ENCODE assay signal across 18 cellular contexts in genomic region chr11:121449626-121450025, GRCh38. TPM values are rescaled to one million over a fixed set of nuclear protein-coding genes. Genes with fewer than 3 reads are reported as not detected.
A peak's percentile ranks its signal among the peaks of the same experiment; 100 is the strongest.
DNase-seq lines count a peak whose midpoint lies in the region; ATAC-seq and TF ChIP-seq lines count a peak whose summit lies in the region.
"Had no signal": no experiment of that assay in that cellular context is flagged by ENCODE, and none has a peak within 500 bp of the region (broad histone marks: within the 10 kb centered on the region; RNA-seq: fewer than 3 reads in every experiment).

No MANE protein-coding gene starts in this region.

- no peak for DNase-seq in activated CD8-positive, alpha-beta memory T cell treated with anti-CD3 and anti-CD28 coated beads, Interleukin-2, amount 10 ng/mL, durations not matched to agents 7 days and 5 days
- no peak for DNase-seq in activated CD8-positive, alpha-beta memory T cell treated with anti-CD3 and anti-CD28 coated beads, Interleukin-2, amount 50 U/mL, for 4 hours
- peak in 1 of 34 experiments; percentile 26 for DNase-seq in T-cell
- no peak for DNase-seq in dorsolateral prefrontal cortex
- DNase-seq in substantia nigra (lab: John Stamatoyannopoulos, UW), result no peak
- DNase-seq in HPDE6-E6E7 (ENCODE audit: extremely low spot score), result no peak
- DNase-seq: activated CD4-positive, CD25-positive, alpha-beta regulatory T cell treated with anti-CD3 and anti-CD28 coated beads, Interleukin-2, amount 50 U/mL, for 72 hours; activated effector memory CD4-positive, alpha-beta T cell treated with Interleukin-2 at 50 U/mL for 16 hours; GDM1; kidney glomerular epithelial cell; NCI-H2029; NCI-H524 treated with DMSO at 0.1 percent for 48 hours; stimulated activated CD4-positive, alpha-beta T cell treated with anti-CD3 and anti-CD28 coated beads, Interleukin-12 subunit alpha, Interleukin-12 subunit beta, amount 100 ng/mL, for 4 hours; SW 1271 had no signal

- peaks cover 20% of the 10 kb centered on the region for H3K27me3 Mint-ChIP-seq in activated CD8-positive, alpha-beta memory T cell treated with anti-CD3 and anti-CD28 coated beads, Interleukin-2, amount 10 ng/mL, durations not matched to agents 7 days and 5 days
- H3K27me3 Mint-ChIP-seq in T-cell, result no peaks in the 10 kb centered on the region

- no peaks in the 10 kb centered on the region for H3K9me3 Mint-ChIP-seq in activated CD8-positive, alpha-beta memory T cell treated with anti-CD3 and anti-CD28 coated beads, Interleukin-2, amount 10 ng/mL, durations not matched to agents 7 days and 5 days (ENCODE audit: low read depth)
- no peaks in the 10 kb centered on the region for H3K9me3 Mint-ChIP-seq in T-cell

- TF ChIP-seq CTCF in dorsolateral prefrontal cortex (IDR thresholded peaks at IDR 0.05 in 54 of 56, conservative IDR thresholded peaks at IDR 0.05 in 2 of 56; ENCODE audit: low read depth in 1 of 56, partially characterized antibody in 56 of 56), result no peak

- no peaks in the 10 kb centered on the region for H3K27me3 ChIP-seq in dorsolateral prefrontal cortex

- H3K27ac ChIP-seq in dorsolateral prefrontal cortex (peak overlapping the region in 48 of 59 donors; percentile 14 to 98 (median 62)), substantia nigra (ENCODE audit: low read depth, low read length, poor library complexity, severe bottlenecking) (peak overlapping the region; percentile 13)
- H3K27ac ChIP-seq: A549 had no signal

- intact Hi-C loops in dorsolateral prefrontal cortex (cut with DNase I), result loop anchor here (2.0 to 10.0 kb wide), 7 partner anchors 19 to 143 kb away; no protein-coding TSS in a partner anchor

- no peak overlapping the region for H3K4me3 Mint-ChIP-seq in activated CD8-positive, alpha-beta memory T cell treated with anti-CD3 and anti-CD28 coated beads, Interleukin-2, amount 10 ng/mL, durations not matched to agents 7 days and 5 days
- peak overlapping the region; percentile 67 to 98 (median 97) for H3K4me3 Mint-ChIP-seq in T-cell

- POLR2A ChIA-PET in T-cell (lab: Charles Lee), result interaction anchor here (0.6 to 1.3 kb wide), 5 partner anchors 12 to 34 kb away, joined by 3 to 6 read pairs (median 3); no protein-coding TSS in a partner anchor

- CTCF ChIA-PET in activated CD8-positive, alpha-beta memory T cell treated with anti-CD3 and anti-CD28 coated beads, Interleukin-2, amount 10 ng/mL, durations not matched to agents 7 days and 5 days (lab: Charles Lee), result interaction anchor here (1.0 to 1.6 kb wide), 5 partner anchors 9 to 142 kb away, joined by 3 to 4 read pairs (median 3); no protein-coding TSS in a partner anchor
- CTCF ChIA-PET in T-cell (lab: Charles Lee), result interaction anchor here (0.6 to 2.4 kb wide), 8 partner anchors 17 to 156 kb away, joined by 3 to 8 read pairs (median 4); no protein-coding TSS in a partner anchor

- ATAC-seq in activated CD8-positive, alpha-beta memory T cell treated with anti-CD3 and anti-CD28 coated beads, Interleukin-2, amount 10 ng/mL, durations not matched to agents 7 days and 5 days, result no peak
- peak in 3 of 4 experiments; percentile 11 to 25 (median 15) for ATAC-seq in T-cell (replicated peaks in 1 of 4)
- no peak for ATAC-seq in HG03196 (IDR thresholded peaks at IDR 0.05; ENCODE audit: unreplicated experiment)
- no peak for ATAC-seq in HG03565 (IDR thresholded peaks at IDR 0.05; ENCODE audit: unreplicated experiment)
- ATAC-seq: A549 had no signal

- H3K4me3 ChIP-seq in dorsolateral prefrontal cortex, result no peak overlapping the region
- H3K4me3 ChIP-seq: A549 had no signal

- H3K27ac Mint-ChIP-seq in activated CD8-positive, alpha-beta memory T cell treated with anti-CD3 and anti-CD28 coated beads, Interleukin-2, amount 10 ng/mL, durations not matched to agents 7 days and 5 days, result peak overlapping the region; percentile 79
- peak overlapping the region; percentile 93 to 96 for H3K27ac Mint-ChIP-seq in T-cell
- H3K27ac Mint-ChIP-seq: progenitor cell of endocrine pancreas had no signal

- no peaks in the 10 kb centered on the region for H3K36me3 Mint-ChIP-seq in activated CD8-positive, alpha-beta memory T cell treated with anti-CD3 and anti-CD28 coated beads, Interleukin-2, amount 10 ng/mL, durations not matched to agents 7 days and 5 days
- H3K36me3 Mint-ChIP-seq in T-cell, result peaks cover 53% of the 10 kb centered on the region

- peaks cover 61% of the 10 kb centered on the region for H3K4me1 Mint-ChIP-seq in activated CD8-positive, alpha-beta memory T cell treated with anti-CD3 and anti-CD28 coated beads, Interleukin-2, amount 10 ng/mL, durations not matched to agents 7 days and 5 days
- H3K4me1 Mint-ChIP-seq in T-cell, result peaks cover 74 to 86% (median 85%) of the 10 kb centered on the region in 3 donors

RNA-seq across cellular contexts. Expression of gene SORL1, which starts 2.5 kb away (rescaled TPM):
- 10 to 100 TPM; 17.4 to 38.6 TPM for total RNA-seq in activated CD8-positive, alpha-beta memory T cell treated with anti-CD3 and anti-CD28 coated beads, Interleukin-2, amount 10 ng/mL, durations not matched to agents 7 days and 5 days
- 100 to 1,000 TPM; 361 to 422 (median 392) TPM for total RNA-seq in T-cell
- 100 to 1,000 TPM; 181 to 321 (median 250) TPM for total RNA-seq in dorsolateral prefrontal cortex

Comparison
In these comparisons a context has a peak if more than half of its experiments do, and no peak if none do; other contexts are left out.
1. ATAC-seq: peak in T-cell (3 of 4); none in activated CD8-positive, alpha-beta memory T cell treated with anti-CD3 and anti-CD28 coated beads, Interleukin-2, amount 10 ng/mL, durations not matched to agents 7 days and 5 days (single experiment), HG03196 (single experiment) and HG03565 (single experiment).
2. RNA of gene SORL1, which starts 2.5 kb away (total RNA-seq): 361 to 422 TPM in T-cell and 181 to 321 TPM in dorsolateral prefrontal cortex; 17.4 to 38.6 TPM in activated CD8-positive, alpha-beta memory T cell treated with anti-CD3 and anti-CD28 coated beads, Interleukin-2, amount 10 ng/mL, durations not matched to agents 7 days and 5 days; every median in the first group is over 4 times any median in the second.